Comparison of ENCODE assay signal across 33 cellular contexts in the genomic region with DNA sequence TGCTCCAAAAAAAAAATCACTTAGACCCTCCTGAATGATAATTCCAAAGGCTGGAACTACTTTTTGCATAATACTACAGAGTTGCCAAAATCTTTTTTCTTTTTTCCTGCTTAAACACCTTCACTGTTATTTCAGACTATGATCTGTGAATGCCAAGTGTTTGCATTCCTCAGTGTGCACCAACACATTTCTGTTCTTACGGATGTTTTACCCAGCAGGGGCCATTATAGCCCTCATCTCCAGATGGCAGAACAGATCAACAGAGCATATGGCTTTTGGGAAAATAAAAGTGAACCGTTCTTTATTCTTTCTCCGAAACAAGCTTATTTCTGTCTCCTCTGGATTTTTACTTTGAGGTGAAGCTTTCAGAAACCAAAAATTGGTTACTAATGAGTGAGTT.
"Had no signal": no experiment of that assay in that cellular context is flagged by ENCODE, and none has a peak within 500 bp of the region (broad histone marks: within the 10 kb centered on the region; RNA-seq: fewer than 3 reads in every experiment).

No MANE protein-coding gene starts in this region.

- ATAC-seq: activated CD8-positive, alpha-beta T cell treated with anti-CD3 and anti-CD28 coated beads for 36 hours; activated naive CD4-positive, alpha-beta T cell treated with anti-CD3 and anti-CD28 coated beads, Interleukin-2, amount 50 U/mL, for 72 hours; activated naive CD8-positive, alpha-beta T cell treated with anti-CD3 and anti-CD28 coated beads, Interleukin-2, amount 50 U/mL, for 24 hours; activated T-cell treated with anti-CD3 and anti-CD28 coated beads, Interleukin-2, amount 50 U/mL, for 4 hours; activated T-cell treated with anti-CD3 and anti-CD28 coated beads, Interleukin-2, amount 50 U/mL, for 72 hours; activated T-helper 17 cell treated with anti-CD3 and anti-CD28 coated beads, Interleukin-2, amount 50 U/mL, for 72 hours had no signal

- H3K27ac Mint-ChIP-seq: activated B cell treated with CpG ODN at 0.5 μM for 24 hours; activated CD4-positive, alpha-beta memory T cell treated with anti-CD3 and anti-CD28 coated beads for 36 hours; activated CD4-positive, alpha-beta T cell treated with anti-CD3 and anti-CD28 coated beads, Interleukin-2, amount 10 ng/mL, durations not matched to agents 24 days and 14 days; activated CD8-positive, alpha-beta T cell treated with anti-CD3 and anti-CD28 coated beads for 36 hours; activated naive CD4-positive, alpha-beta T cell treated with anti-CD3 and anti-CD28 coated beads for 36 hours; activated naive CD4-positive, alpha-beta T cell treated with anti-CD3 and anti-CD28 coated beads, Interleukin-2, amount 50 U/mL, for 72 hours; activated naive CD8-positive, alpha-beta T cell treated with anti-CD3 and anti-CD28 coated beads, Interleukin-2, amount 10 ng/mL, durations not matched to agents 7 days and 5 days; activated naive CD8-positive, alpha-beta T cell treated with anti-CD3 and anti-CD28 coated beads, Interleukin-2, amount 50 U/mL, for 24 hours; activated T-cell treated with anti-CD3 and anti-CD28 coated beads, Interleukin-2, amount 50 U/mL, for 72 hours; activated T-helper 1 cell treated with anti-CD3 and anti-CD28 coated beads, Interleukin-12 subunit alpha, Interleukin-12 subunit beta, Interleukin-2, Interleukin-4 antibody, amounts not matched to agents 30 ng/mL and 10 ng/mL and 1 ng/mL, durations not matched to agents 14 hours and 24 hours and 36 hours; activated T-helper 17 cell treated with anti-CD3 and anti-CD28 coated beads, Interleukin-2, amount 50 U/mL, for 72 hours; brain; T-helper 1 cell treated with Interleukin-12 subunit alpha and Interleukin-12 subunit beta and Interleukin-4 antibody, amounts not matched to agents 30 μg/mL and 1 μg/mL, for 36 hours; T-helper 2 cell treated with Interferon-gamma antibody and Interleukin-4, amounts not matched to agents 5 μg/mL and 100 μg/mL, for 36 hours had no signal

- H3K27ac ChIP-seq: ascending aorta, cardiac muscle cell, VCaP had no signal

- H3K4me3 ChIP-seq: ascending aorta, cardiac muscle cell had no signal

- H3K27me3 Mint-ChIP-seq: activated B cell treated with CpG ODN at 0.5 μM for 24 hours; activated CD4-positive, alpha-beta memory T cell treated with anti-CD3 and anti-CD28 coated beads for 36 hours; activated CD4-positive, alpha-beta T cell treated with anti-CD3 and anti-CD28 coated beads, Interleukin-2, amount 10 ng/mL, durations not matched to agents 24 days and 14 days; activated CD8-positive, alpha-beta T cell treated with anti-CD3 and anti-CD28 coated beads for 36 hours; activated naive CD8-positive, alpha-beta T cell treated with anti-CD3 and anti-CD28 coated beads, Interleukin-2, amount 10 ng/mL, durations not matched to agents 7 days and 5 days; activated naive CD8-positive, alpha-beta T cell treated with anti-CD3 and anti-CD28 coated beads, Interleukin-2, amount 50 U/mL, for 24 hours; activated T-helper 17 cell treated with anti-CD3 and anti-CD28 coated beads, Interleukin-2, amount 50 U/mL, for 72 hours; central memory CD8-positive, alpha-beta T cell had no signal

- H3K36me3 ChIP-seq: ascending aorta, cardiac muscle cell had no signal

- H3K4me1 ChIP-seq: ascending aorta had no signal

- H3K4me1 Mint-ChIP-seq: activated B cell treated with CpG ODN at 0.5 μM for 24 hours; activated CD4-positive, alpha-beta T cell treated with anti-CD3 and anti-CD28 coated beads, Interleukin-2, amount 10 ng/mL, durations not matched to agents 24 days and 14 days; activated naive CD8-positive, alpha-beta T cell treated with anti-CD3 and anti-CD28 coated beads, Interleukin-2, amount 10 ng/mL, durations not matched to agents 7 days and 5 days; activated naive CD8-positive, alpha-beta T cell treated with anti-CD3 and anti-CD28 coated beads, Interleukin-2, amount 50 U/mL, for 24 hours; activated T-helper 17 cell treated with anti-CD3 and anti-CD28 coated beads, Interleukin-2, amount 50 U/mL, for 72 hours; brain; central memory CD8-positive, alpha-beta T cell had no signal

- H3K36me3 Mint-ChIP-seq: activated CD4-positive, alpha-beta memory T cell treated with anti-CD3 and anti-CD28 coated beads for 36 hours; activated naive CD4-positive, alpha-beta T cell treated with anti-CD3 and anti-CD28 coated beads, Interleukin-2, amount 50 U/mL, for 72 hours; activated naive CD8-positive, alpha-beta T cell treated with anti-CD3 and anti-CD28 coated beads, Interleukin-2, amount 10 ng/mL, durations not matched to agents 7 days and 5 days; brain had no signal

- H3K4me3 Mint-ChIP-seq: activated B cell treated with CpG ODN at 0.5 μM for 24 hours; activated CD4-positive, alpha-beta memory T cell treated with anti-CD3 and anti-CD28 coated beads for 36 hours; activated CD4-positive, alpha-beta T cell treated with anti-CD3 and anti-CD28 coated beads, Interleukin-2, amount 10 ng/mL, durations not matched to agents 24 days and 14 days; activated CD8-positive, alpha-beta T cell treated with anti-CD3 and anti-CD28 coated beads for 36 hours; activated naive CD4-positive, alpha-beta T cell treated with anti-CD3 and anti-CD28 coated beads for 36 hours; activated naive CD8-positive, alpha-beta T cell treated with anti-CD3 and anti-CD28 coated beads, Interleukin-2, amount 10 ng/mL, durations not matched to agents 7 days and 5 days; activated naive CD8-positive, alpha-beta T cell treated with anti-CD3 and anti-CD28 coated beads, Interleukin-2, amount 50 U/mL, for 24 hours; activated T-cell treated with anti-CD3 and anti-CD28 coated beads, Interleukin-2, amount 50 U/mL, for 4 hours; activated T-cell treated with anti-CD3 and anti-CD28 coated beads, Interleukin-2, amount 50 U/mL, for 72 hours; activated T-helper 1 cell treated with anti-CD3 and anti-CD28 coated beads, Interleukin-12 subunit alpha, Interleukin-12 subunit beta, Interleukin-2, Interleukin-4 antibody, amounts not matched to agents 30 ng/mL and 10 ng/mL and 1 ng/mL, durations not matched to agents 14 hours and 24 hours and 36 hours; activated T-helper 17 cell treated with anti-CD3 and anti-CD28 coated beads, Interleukin-2, amount 50 U/mL, for 72 hours; brain; central memory CD8-positive, alpha-beta T cell; T-helper 1 cell treated with Interleukin-12 subunit alpha and Interleukin-12 subunit beta and Interleukin-4 antibody, amounts not matched to agents 30 μg/mL and 1 μg/mL, for 36 hours; T-helper 2 cell treated with Interferon-gamma antibody and Interleukin-4, amounts not matched to agents 5 μg/mL and 100 μg/mL, for 36 hours had no signal

- DNase-seq: activated B cell treated with CpG ODN at 0.5 μM for 24 hours; activated CD4-positive, alpha-beta memory T cell treated with anti-CD3 and anti-CD28 coated beads for 36 hours; activated CD4-positive, alpha-beta T cell treated with anti-CD3 and anti-CD28 coated beads for 4 hours; activated CD4-positive, alpha-beta T cell treated with anti-CD3 and anti-CD28 coated beads, Interleukin-2, amount 10 ng/mL, durations not matched to agents 24 days and 14 days; activated CD4-positive, alpha-beta T cell treated with anti-CD3 and anti-CD28 coated beads, Interleukin-2, amount 50 U/mL, for 1 hour; activated CD4-positive, alpha-beta T cell treated with anti-CD3 and anti-CD28 coated beads, Interleukin-2, amount 50 U/mL, for 4 hours; activated CD4-positive, CD25-positive, alpha-beta regulatory T cell treated with anti-CD3 and anti-CD28 coated beads, Interleukin-2, amount 50 U/mL, for 72 hours; activated CD8-positive, alpha-beta memory T cell treated with anti-CD3 and anti-CD28 coated beads, Interleukin-2, amount 50 U/mL, for 4 hours; activated CD8-positive, alpha-beta T cell treated with anti-CD3 and anti-CD28 coated beads for 36 hours; activated effector memory CD4-positive, alpha-beta T cell treated with anti-CD3 and anti-CD28 coated beads, Interleukin-2, amount 50 U/mL, for 16 hours; activated gamma-delta T cell treated with Interleukin-2 at 50 U/mL for 16 hours; activated naive CD4-positive, alpha-beta T cell; activated naive CD4-positive, alpha-beta T cell treated with anti-CD3 and anti-CD28 coated beads for 36 hours; activated naive CD4-positive, alpha-beta T cell treated with anti-CD3 and anti-CD28 coated beads, Interleukin-2, amount 50 U/mL, for 16 hours; activated naive CD8-positive, alpha-beta T cell treated with anti-CD3 and anti-CD28 coated beads, Interleukin-2, amount 10 ng/mL, durations not matched to agents 7 days and 5 days; activated naive CD8-positive, alpha-beta T cell treated with anti-CD3 and anti-CD28 coated beads, Interleukin-2, amount 50 U/mL, for 24 hours; activated T-cell treated with anti-CD3 and anti-CD28 coated beads for 4 hours; activated T-cell treated with anti-CD3 and anti-CD28 coated beads, Interleukin-2, amount 50 U/mL, for 1 hour; activated T-cell treated with anti-CD3 and anti-CD28 coated beads, Interleukin-2, amount 50 U/mL, for 4 hours; activated T-cell treated with anti-CD3 and anti-CD28 coated beads, Interleukin-2, amount 50 U/mL, for 72 hours; T-helper 1 cell; T-helper 2 cell; T-helper 9 cell had no signal

- H3K9me3 ChIP-seq: ascending aorta had no signal

- H3K27me3 ChIP-seq: ascending aorta, cardiac muscle cell had no signal

- H3K9me3 Mint-ChIP-seq: activated CD4-positive, alpha-beta T cell treated with anti-CD3 and anti-CD28 coated beads, Interleukin-2, amount 10 ng/mL, durations not matched to agents 24 days and 14 days; T-helper 1 cell treated with Interleukin-12 subunit alpha and Interleukin-12 subunit beta and Interleukin-4 antibody, amounts not matched to agents 30 μg/mL and 1 μg/mL, for 36 hours had no signal
